In genomic region chr11:29879560-29879959, GRCh38 we compare ENCODE assay signal across 23 cellular contexts.
"Had no signal": no experiment of that assay in that cellular context is flagged by ENCODE, and none has a peak within 500 bp of the region (broad histone marks: within the 10 kb centered on the region; RNA-seq: fewer than 3 reads in every experiment).

No MANE protein-coding gene starts in this region.

- H3K4me1 Mint-ChIP-seq: memory B cell; mesothelial cell of epicardium; neural progenitor cell; stimulated activated memory B cell treated with anti-CD40 and anti-IgM and Interleukin-4, amounts not matched to agents 10 μg/mL and 1 μg/mL and 100 μg/mL, for 72 hours had no signal

- H3K9ac ChIP-seq: neural progenitor cell had no signal

- H3K36me3 Mint-ChIP-seq: memory B cell; mesothelial cell of epicardium; natural killer cell treated with Interleukin-12 subunit alpha and Interleukin-12 subunit beta and Interleukin-15 and Interleukin-18, amount 100 ng/mL, for 72 hours; neural progenitor cell; stimulated activated memory B cell treated with anti-CD40 and anti-IgM and Interleukin-4, amounts not matched to agents 10 μg/mL and 1 μg/mL and 100 μg/mL, for 72 hours had no signal

- H3K9me3 Mint-ChIP-seq: neural progenitor cell had no signal

- H3K27me3 Mint-ChIP-seq: memory B cell; natural killer cell treated with Interleukin-12 subunit alpha and Interleukin-12 subunit beta and Interleukin-15 and Interleukin-18, amount 100 ng/mL, for 72 hours; stimulated activated memory B cell treated with anti-CD40 and anti-IgM and Interleukin-4, amounts not matched to agents 10 μg/mL and 1 μg/mL and 100 μg/mL, for 72 hours; stimulated activated naive CD8-positive, alpha-beta T cell treated with anti-CD3 and anti-CD28 coated beads, Interleukin-15, Interleukin-2, amounts not matched to agents 100 ng/mL and 50 ng/mL, for 24 hours had no signal

- H3K27ac Mint-ChIP-seq: memory B cell; mesothelial cell of epicardium; natural killer cell treated with Interleukin-12 subunit alpha and Interleukin-12 subunit beta and Interleukin-15 and Interleukin-18, amount 100 ng/mL, for 72 hours; neural progenitor cell; stimulated activated memory B cell treated with anti-CD40 and anti-IgM and Interleukin-4, amounts not matched to agents 10 μg/mL and 1 μg/mL and 100 μg/mL, for 72 hours; stimulated activated naive CD8-positive, alpha-beta T cell treated with anti-CD3 and anti-CD28 coated beads, Interleukin-15, Interleukin-2, amounts not matched to agents 100 ng/mL and 50 ng/mL, for 24 hours had no signal

- H3K27ac ChIP-seq: colonic mucosa, lower lobe of right lung, neural progenitor cell, ovary, right lobe of liver, spleen, tibial artery, upper lobe of right lung, vagina had no signal

- H3K4me3 Mint-ChIP-seq: memory B cell; mesothelial cell of epicardium; natural killer cell treated with Interleukin-12 subunit alpha and Interleukin-12 subunit beta and Interleukin-15 and Interleukin-18, amount 100 ng/mL, for 72 hours; neural progenitor cell; stimulated activated memory B cell treated with anti-CD40 and anti-IgM and Interleukin-4, amounts not matched to agents 10 μg/mL and 1 μg/mL and 100 μg/mL, for 72 hours; stimulated activated naive CD8-positive, alpha-beta T cell treated with anti-CD3 and anti-CD28 coated beads, Interleukin-15, Interleukin-2, amounts not matched to agents 100 ng/mL and 50 ng/mL, for 24 hours had no signal

- DNase-seq: colonic mucosa; dermis blood vessel endothelial cell; foreskin melanocyte; head of caudate nucleus; hippocampal formation; lower lobe of right lung; nucleus accumbens; ovary; right lobe of liver; spleen; stimulated activated CD4-positive, alpha-beta T cell treated with anti-CD3 and anti-CD28 coated beads, Interleukin-15, amount 100 ng/mL, for 24 hours; stimulated activated CD4-positive, alpha-beta T cell treated with anti-CD3 and anti-CD28 coated beads, Interleukin-1b, Interleukin-23, amount 100 ng/mL, for 48 hours; stimulated activated CD4-positive, alpha-beta T cell treated with anti-CD3 and anti-CD28 coated beads, Interleukin-4, amount 100 ng/mL, for 24 hours; tibial artery; upper lobe of right lung had no signal

- H3K4me1 ChIP-seq: colonic mucosa, lower lobe of right lung, neural progenitor cell, right lobe of liver, spleen, tibial artery, upper lobe of right lung, vagina had no signal

- H3K4me2 ChIP-seq: neural progenitor cell had no signal

- H2AFZ ChIP-seq: neural progenitor cell had no signal

- ATAC-seq: left lobe of liver; lower lobe of right lung; natural killer cell treated with Interleukin-12 subunit alpha and Interleukin-12 subunit beta and Interleukin-15 and Interleukin-18, amount 100 ng/mL, for 72 hours; right lobe of liver; stimulated activated memory B cell treated with anti-CD40 and anti-IgM and Interleukin-4, amounts not matched to agents 10 μg/mL and 1 μg/mL and 100 μg/mL, for 72 hours; upper lobe of right lung had no signal

- H3K4me3 ChIP-seq: colonic mucosa, lower lobe of right lung, neural progenitor cell, ovary, right lobe of liver, spleen, tibial artery, upper lobe of right lung, vagina had no signal

- H3K9me3 ChIP-seq: colonic mucosa, ovary, right lobe of liver, tibial artery, upper lobe of right lung, vagina had no signal

- H3K27me3 ChIP-seq: colonic mucosa, neural progenitor cell, ovary, right lobe of liver, spleen, tibial artery, upper lobe of right lung, vagina had no signal

- H3K36me3 ChIP-seq: colonic mucosa, lower lobe of right lung, ovary, right lobe of liver, spleen, tibial artery, upper lobe of right lung, vagina had no signal
